22 cellular contexts compared by ENCODE assay signal in the genomic region with DNA sequence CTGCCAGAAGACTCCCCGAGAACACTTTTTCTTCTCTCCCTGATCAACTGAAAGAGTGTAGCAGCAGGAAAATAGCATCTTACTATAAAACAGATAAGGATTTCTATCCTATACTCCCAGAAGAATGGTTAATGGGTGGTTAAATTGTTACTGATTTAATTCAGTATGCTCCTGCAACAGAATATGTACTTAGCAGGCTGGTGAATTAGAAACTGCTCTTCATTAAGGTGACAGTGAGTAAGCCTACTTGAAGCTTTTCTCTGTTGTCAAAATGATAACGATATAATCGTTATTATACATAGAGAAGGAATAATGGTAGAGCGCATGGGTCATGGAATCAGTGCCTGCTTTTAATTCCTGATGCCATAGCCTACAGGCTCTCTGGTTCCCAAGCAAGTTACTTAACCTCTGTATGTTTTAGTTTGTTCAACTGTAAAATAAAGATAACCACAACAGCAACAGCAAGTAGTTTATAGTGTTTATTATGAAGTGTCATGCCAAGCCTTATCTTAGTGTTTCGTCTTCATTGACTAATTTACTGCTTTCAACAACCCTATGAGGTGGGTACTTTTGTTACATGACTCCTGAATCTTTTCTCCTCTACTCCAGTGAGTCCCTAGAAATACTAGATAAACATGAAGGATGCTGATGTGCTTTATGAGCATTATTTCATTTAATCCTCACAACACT.
DNase-seq lines count a peak whose midpoint lies in the region; ATAC-seq and TF ChIP-seq lines count a peak whose summit lies in the region.
"Had no signal": no experiment of that assay in that cellular context is flagged by ENCODE, and none has a peak within 500 bp of the region (broad histone marks: within the 10 kb centered on the region; RNA-seq: fewer than 3 reads in every experiment).

No MANE protein-coding gene starts in this region.

- peaks cover 12 to 15% of the 10 kb centered on the region in 2 donors for H3K4me1 Mint-ChIP-seq in natural killer cell treated with Interleukin-12 subunit alpha and Interleukin-12 subunit beta and Interleukin-15 and Interleukin-18, amount 100 ng/mL, for 72 hours (ENCODE audit: low read depth in 2 of 2)
- peaks cover 10 to 12% of the 10 kb centered on the region in 2 donors for H3K4me1 Mint-ChIP-seq in natural killer cell
- peaks cover 2% of the 10 kb centered on the region for H3K4me1 Mint-ChIP-seq in activated naive CD8-positive, alpha-beta T cell treated with anti-CD3 and anti-CD28 coated beads for 36 hours
- H3K4me1 Mint-ChIP-seq: CD4-positive, CD25-positive, alpha-beta regulatory T cell had no signal

- no peaks in the 10 kb centered on the region for H3K36me3 Mint-ChIP-seq in natural killer cell treated with Interleukin-12 subunit alpha and Interleukin-12 subunit beta and Interleukin-15 and Interleukin-18, amount 100 ng/mL, for 72 hours
- peaks cover 6% of the 10 kb centered on the region for H3K36me3 Mint-ChIP-seq in natural killer cell
- peaks cover 5% of the 10 kb centered on the region for H3K36me3 Mint-ChIP-seq in activated naive CD8-positive, alpha-beta T cell treated with anti-CD3 and anti-CD28 coated beads for 36 hours

- TF ChIP-seq POLR2A in NB4 (IDR thresholded peaks at IDR 0.05; ENCODE audit: extremely low read depth, insufficient read length): no peak

- no peak for DNase-seq in natural killer cell treated with Interleukin-12 subunit alpha and Interleukin-12 subunit beta and Interleukin-15 and Interleukin-18, amount 100 ng/mL, for 72 hours (ENCODE audit: low spot score)
- DNase-seq in natural killer cell: no peak
- DNase-seq in NB4 (ENCODE audit: low read depth): no peak
- DNase-seq in fibroblast of villous mesenchyme (ENCODE audit: low read depth): peak; percentile 52
- DNase-seq in SIG-M5 treated with dmso at 0.1 percent for 504 hours (lab: John Stamatoyannopoulos, UW; ENCODE audit: unreplicated experiment): no peak
- no peak for DNase-seq in NOMO-1 (lab: John Stamatoyannopoulos, UW; ENCODE audit: unreplicated experiment in 2 of 2)
- no peak for DNase-seq in activated naive CD4-positive, alpha-beta T cell treated with Interleukin-2 at 50 U/mL for 16 hours
- DNase-seq in activated naive CD8-positive, alpha-beta T cell treated with anti-CD3 and anti-CD28 coated beads for 36 hours: no peak
- DNase-seq: 8988T; CD4-positive, CD25-positive, alpha-beta regulatory T cell; DMS153; DND-41; KG1; NCI-H1105; NCI-H1436 treated with DMSO at 0.1 percent for 48 hours; NCI-H187 treated with DMSO at 0.1 percent for 48 hours; NCI-H446; NCI-H524 treated with DMSO at 0.1 percent for 48 hours; NCI-H774; Right ventricle myocardium superior; RPMI8226; SK-N-SH had no signal

- ATAC-seq in natural killer cell treated with Interleukin-12 subunit alpha and Interleukin-12 subunit beta and Interleukin-15 and Interleukin-18, amount 100 ng/mL, for 72 hours: no peak
- ATAC-seq in natural killer cell: no peak

- H3K27me3 Mint-ChIP-seq in natural killer cell treated with Interleukin-12 subunit alpha and Interleukin-12 subunit beta and Interleukin-15 and Interleukin-18, amount 100 ng/mL, for 72 hours: no peaks in the 10 kb centered on the region
- no peaks in the 10 kb centered on the region for H3K27me3 Mint-ChIP-seq in natural killer cell (ENCODE audit: low read depth in 2 of 2)
- H3K27me3 Mint-ChIP-seq in activated naive CD8-positive, alpha-beta T cell treated with anti-CD3 and anti-CD28 coated beads for 36 hours: no peaks in the 10 kb centered on the region
- H3K27me3 Mint-ChIP-seq: CD4-positive, CD25-positive, alpha-beta regulatory T cell had no signal

- H3K9me3 Mint-ChIP-seq in natural killer cell treated with Interleukin-12 subunit alpha and Interleukin-12 subunit beta and Interleukin-15 and Interleukin-18, amount 100 ng/mL, for 72 hours: peaks cover 4% of the 10 kb centered on the region
- no peaks in the 10 kb centered on the region for H3K9me3 Mint-ChIP-seq in natural killer cell
- peaks cover 5% of the 10 kb centered on the region for H3K9me3 Mint-ChIP-seq in activated naive CD8-positive, alpha-beta T cell treated with anti-CD3 and anti-CD28 coated beads for 36 hours

- peak overlapping the region; percentile 35 for H3K4me3 Mint-ChIP-seq in natural killer cell treated with Interleukin-12 subunit alpha and Interleukin-12 subunit beta and Interleukin-15 and Interleukin-18, amount 100 ng/mL, for 72 hours
- no peak overlapping the region for H3K4me3 Mint-ChIP-seq in natural killer cell
- H3K4me3 Mint-ChIP-seq in activated naive CD8-positive, alpha-beta T cell treated with anti-CD3 and anti-CD28 coated beads for 36 hours: no peak overlapping the region
- H3K4me3 Mint-ChIP-seq: CD4-positive, CD25-positive, alpha-beta regulatory T cell had no signal

- no peak for TF ChIP-seq CTCF in natural killer cell (IDR thresholded peaks at IDR 0.05)
- TF ChIP-seq CTCF in NB4 (IDR thresholded peaks at IDR 0.05; ENCODE audit: low read depth, low read length): no peak
- TF ChIP-seq CTCF in fibroblast of villous mesenchyme (IDR thresholded peaks at IDR 0.05; ENCODE audit: insufficient read depth, low read depth, low read length): no peak

- H3K4me3 ChIP-seq in NB4 (ENCODE audit: low read depth, low read length) (peak overlapping the region; percentile 32), fibroblast of villous mesenchyme (ENCODE audit: low read depth, low read length) (no peak overlapping the region)

- intact Hi-C loops in natural killer cell (cut with micrococcal nuclease): no loop called here

- peak overlapping the region; percentile 54 to 56 for H3K27ac Mint-ChIP-seq in natural killer cell treated with Interleukin-12 subunit alpha and Interleukin-12 subunit beta and Interleukin-15 and Interleukin-18, amount 100 ng/mL, for 72 hours
- H3K27ac Mint-ChIP-seq in natural killer cell: no peak overlapping the region
- no peak overlapping the region for H3K27ac Mint-ChIP-seq in activated naive CD8-positive, alpha-beta T cell treated with anti-CD3 and anti-CD28 coated beads for 36 hours
- H3K27ac Mint-ChIP-seq: CD4-positive, CD25-positive, alpha-beta regulatory T cell had no signal

Comparison
In these comparisons a context has a peak if more than half of its experiments do, and no peak if none do; other contexts are left out.
1. H3K27ac Mint-ChIP-seq: peak in natural killer cell treated with Interleukin-12 subunit alpha and Interleukin-12 subunit beta and Interleukin-15 and Interleukin-18, amount 100 ng/mL, for 72 hours (2 of 2); none in natural killer cell (0 of 2) and activated naive CD8-positive, alpha-beta T cell treated with anti-CD3 and anti-CD28 coated beads for 36 hours (single experiment).